Comparison of ENCODE assay signal across 1 cellular context in the genomic region with DNA sequence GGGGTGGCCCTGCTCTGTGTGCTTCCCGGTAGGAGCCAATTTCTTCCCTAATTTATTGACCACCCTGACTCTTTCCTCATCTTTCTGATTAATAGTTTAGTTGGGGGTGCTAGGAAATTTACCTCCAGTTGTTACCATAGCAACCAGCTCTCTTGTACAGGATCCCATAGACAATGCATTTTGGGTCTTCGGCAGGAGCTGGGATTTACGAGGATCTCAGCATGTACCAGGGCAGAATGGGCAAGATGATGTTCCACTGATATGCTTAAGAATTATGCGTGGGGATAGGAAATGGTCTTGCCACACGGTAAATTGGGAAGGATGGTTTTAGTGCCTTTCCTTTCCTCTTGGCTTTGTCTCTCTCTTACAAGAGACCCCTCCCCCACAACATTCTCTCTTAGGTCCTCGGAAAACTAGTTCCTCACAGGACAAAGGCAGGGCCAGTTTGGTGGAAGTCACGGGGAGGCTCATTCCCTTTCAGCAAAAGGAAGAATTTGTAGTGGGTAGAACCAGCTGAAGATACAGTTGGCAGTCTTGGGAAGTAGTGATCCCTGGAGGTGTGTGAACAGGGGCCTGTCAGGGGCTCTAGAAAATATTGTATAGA.
TF ChIP-seq lines count a peak whose summit lies in the region.

No MANE protein-coding gene starts in this region.

TF ChIP-seq in H1, 55 proteins besides CTCF, POLR2A, EP300 and RAD21:
- TF ChIP-seq, protein P1, sequence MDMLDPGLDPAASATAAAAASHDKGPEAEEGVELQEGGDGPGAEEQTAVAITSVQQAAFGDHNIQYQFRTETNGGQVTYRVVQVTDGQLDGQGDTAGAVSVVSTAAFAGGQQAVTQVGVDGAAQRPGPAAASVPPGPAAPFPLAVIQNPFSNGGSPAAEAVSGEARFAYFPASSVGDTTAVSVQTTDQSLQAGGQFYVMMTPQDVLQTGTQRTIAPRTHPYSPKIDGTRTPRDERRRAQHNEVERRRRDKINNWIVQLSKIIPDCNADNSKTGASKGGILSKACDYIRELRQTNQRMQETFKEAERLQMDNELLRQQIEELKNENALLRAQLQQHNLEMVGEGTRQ (IDR thresholded peaks at IDR 0.05; ENCODE audit: low read length), result no peak
- TF ChIP-seq CEBPB (IDR thresholded peaks at IDR 0.05; ENCODE audit: low read depth, low read length) (no peak), POLR2AphosphoS5 (IDR thresholded peaks at IDR 0.05; ENCODE audit: low read depth, low read length) (no peak), KDM4A (IDR thresholded peaks at IDR 0.05; ENCODE audit: low read depth, low read length, severe bottlenecking) (no peak), RXRA (IDR thresholded peaks at IDR 0.05; ENCODE audit: insufficient read depth, low read depth, low read length) (no peak), CREB1 (IDR thresholded peaks at IDR 0.05) (no peak), CBX5 (IDR thresholded peaks at IDR 0.05; ENCODE audit: low read depth, low read length) (no peak), SIN3A (conservative IDR thresholded peaks at IDR 0.05 in 1 of 2, IDR thresholded peaks at IDR 0.05 in 1 of 2; ENCODE audit: low read depth in 1 of 2, low read length in 2 of 2) (no peak), RBBP5 (IDR thresholded peaks at IDR 0.05; ENCODE audit: borderline replicate concordance, low read depth, low read length) (peak; percentile 88; the same call in 1 of the 2 replicates), ZNF274 (IDR thresholded peaks at IDR 0.05; ENCODE audit: borderline replicate concordance, extremely low read depth, low read length) (no peak), SAP30 (IDR thresholded peaks at IDR 0.05; ENCODE audit: insufficient read depth, insufficient replicate concordance, low read length) (no peak), SP1 (IDR thresholded peaks at IDR 0.05; ENCODE audit: low read depth, low read length) (0 out of 2 replicates have a peak, but pooled peaks have one; percentile 49), ASH2L (IDR thresholded peaks at IDR 0.05; ENCODE audit: low read length) (peak; percentile 63), POU5F1 (IDR thresholded peaks at IDR 0.05; ENCODE audit: low read depth, low read length) (no peak)
- TF ChIP-seq, protein P2, sequence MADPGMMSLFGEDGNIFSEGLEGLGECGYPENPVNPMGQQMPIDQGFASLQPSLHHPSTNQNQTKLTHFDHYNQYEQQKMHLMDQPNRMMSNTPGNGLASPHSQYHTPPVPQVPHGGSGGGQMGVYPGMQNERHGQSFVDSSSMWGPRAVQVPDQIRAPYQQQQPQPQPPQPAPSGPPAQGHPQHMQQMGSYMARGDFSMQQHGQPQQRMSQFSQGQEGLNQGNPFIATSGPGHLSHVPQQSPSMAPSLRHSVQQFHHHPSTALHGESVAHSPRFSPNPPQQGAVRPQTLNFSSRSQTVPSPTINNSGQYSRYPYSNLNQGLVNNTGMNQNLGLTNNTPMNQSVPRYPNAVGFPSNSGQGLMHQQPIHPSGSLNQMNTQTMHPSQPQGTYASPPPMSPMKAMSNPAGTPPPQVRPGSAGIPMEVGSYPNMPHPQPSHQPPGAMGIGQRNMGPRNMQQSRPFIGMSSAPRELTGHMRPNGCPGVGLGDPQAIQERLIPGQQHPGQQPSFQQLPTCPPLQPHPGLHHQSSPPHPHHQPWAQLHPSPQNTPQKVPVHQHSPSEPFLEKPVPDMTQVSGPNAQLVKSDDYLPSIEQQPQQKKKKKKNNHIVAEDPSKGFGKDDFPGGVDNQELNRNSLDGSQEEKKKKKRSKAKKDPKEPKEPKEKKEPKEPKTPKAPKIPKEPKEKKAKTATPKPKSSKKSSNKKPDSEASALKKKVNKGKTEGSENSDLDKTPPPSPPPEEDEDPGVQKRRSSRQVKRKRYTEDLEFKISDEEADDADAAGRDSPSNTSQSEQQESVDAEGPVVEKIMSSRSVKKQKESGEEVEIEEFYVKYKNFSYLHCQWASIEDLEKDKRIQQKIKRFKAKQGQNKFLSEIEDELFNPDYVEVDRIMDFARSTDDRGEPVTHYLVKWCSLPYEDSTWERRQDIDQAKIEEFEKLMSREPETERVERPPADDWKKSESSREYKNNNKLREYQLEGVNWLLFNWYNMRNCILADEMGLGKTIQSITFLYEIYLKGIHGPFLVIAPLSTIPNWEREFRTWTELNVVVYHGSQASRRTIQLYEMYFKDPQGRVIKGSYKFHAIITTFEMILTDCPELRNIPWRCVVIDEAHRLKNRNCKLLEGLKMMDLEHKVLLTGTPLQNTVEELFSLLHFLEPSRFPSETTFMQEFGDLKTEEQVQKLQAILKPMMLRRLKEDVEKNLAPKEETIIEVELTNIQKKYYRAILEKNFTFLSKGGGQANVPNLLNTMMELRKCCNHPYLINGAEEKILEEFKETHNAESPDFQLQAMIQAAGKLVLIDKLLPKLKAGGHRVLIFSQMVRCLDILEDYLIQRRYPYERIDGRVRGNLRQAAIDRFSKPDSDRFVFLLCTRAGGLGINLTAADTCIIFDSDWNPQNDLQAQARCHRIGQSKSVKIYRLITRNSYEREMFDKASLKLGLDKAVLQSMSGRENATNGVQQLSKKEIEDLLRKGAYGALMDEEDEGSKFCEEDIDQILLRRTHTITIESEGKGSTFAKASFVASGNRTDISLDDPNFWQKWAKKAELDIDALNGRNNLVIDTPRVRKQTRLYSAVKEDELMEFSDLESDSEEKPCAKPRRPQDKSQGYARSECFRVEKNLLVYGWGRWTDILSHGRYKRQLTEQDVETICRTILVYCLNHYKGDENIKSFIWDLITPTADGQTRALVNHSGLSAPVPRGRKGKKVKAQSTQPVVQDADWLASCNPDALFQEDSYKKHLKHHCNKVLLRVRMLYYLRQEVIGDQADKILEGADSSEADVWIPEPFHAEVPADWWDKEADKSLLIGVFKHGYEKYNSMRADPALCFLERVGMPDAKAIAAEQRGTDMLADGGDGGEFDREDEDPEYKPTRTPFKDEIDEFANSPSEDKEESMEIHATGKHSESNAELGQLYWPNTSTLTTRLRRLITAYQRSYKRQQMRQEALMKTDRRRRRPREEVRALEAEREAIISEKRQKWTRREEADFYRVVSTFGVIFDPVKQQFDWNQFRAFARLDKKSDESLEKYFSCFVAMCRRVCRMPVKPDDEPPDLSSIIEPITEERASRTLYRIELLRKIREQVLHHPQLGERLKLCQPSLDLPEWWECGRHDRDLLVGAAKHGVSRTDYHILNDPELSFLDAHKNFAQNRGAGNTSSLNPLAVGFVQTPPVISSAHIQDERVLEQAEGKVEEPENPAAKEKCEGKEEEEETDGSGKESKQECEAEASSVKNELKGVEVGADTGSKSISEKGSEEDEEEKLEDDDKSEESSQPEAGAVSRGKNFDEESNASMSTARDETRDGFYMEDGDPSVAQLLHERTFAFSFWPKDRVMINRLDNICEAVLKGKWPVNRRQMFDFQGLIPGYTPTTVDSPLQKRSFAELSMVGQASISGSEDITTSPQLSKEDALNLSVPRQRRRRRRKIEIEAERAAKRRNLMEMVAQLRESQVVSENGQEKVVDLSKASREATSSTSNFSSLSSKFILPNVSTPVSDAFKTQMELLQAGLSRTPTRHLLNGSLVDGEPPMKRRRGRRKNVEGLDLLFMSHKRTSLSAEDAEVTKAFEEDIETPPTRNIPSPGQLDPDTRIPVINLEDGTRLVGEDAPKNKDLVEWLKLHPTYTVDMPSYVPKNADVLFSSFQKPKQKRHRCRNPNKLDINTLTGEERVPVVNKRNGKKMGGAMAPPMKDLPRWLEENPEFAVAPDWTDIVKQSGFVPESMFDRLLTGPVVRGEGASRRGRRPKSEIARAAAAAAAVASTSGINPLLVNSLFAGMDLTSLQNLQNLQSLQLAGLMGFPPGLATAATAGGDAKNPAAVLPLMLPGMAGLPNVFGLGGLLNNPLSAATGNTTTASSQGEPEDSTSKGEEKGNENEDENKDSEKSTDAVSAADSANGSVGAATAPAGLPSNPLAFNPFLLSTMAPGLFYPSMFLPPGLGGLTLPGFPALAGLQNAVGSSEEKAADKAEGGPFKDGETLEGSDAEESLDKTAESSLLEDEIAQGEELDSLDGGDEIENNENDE (IDR thresholded peaks at IDR 0.05; ENCODE audit: insufficient replicate concordance, low read length), result no peak
